Comparison of ENCODE assay signal across 12 cellular contexts in the genomic region with DNA sequence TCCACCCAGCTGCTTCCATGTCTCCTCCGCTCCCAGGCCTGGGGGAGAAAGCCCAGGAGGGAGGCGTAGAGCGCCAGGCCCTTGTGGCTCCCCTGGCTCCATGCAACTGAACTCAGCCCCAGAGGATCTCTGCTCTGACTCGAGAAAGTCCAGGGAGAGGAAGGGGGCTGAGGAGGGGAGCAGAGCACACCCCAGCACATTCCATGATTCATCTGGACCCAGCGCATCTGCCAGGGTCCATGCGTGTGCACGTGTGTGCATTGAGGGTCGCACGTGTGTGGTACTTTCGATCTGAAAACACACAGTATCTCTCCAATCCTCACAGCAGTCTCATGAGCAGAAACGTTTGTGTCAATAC.
A peak's percentile ranks its signal among the peaks of the same experiment; 100 is the strongest.
DNase-seq lines count a peak whose midpoint lies in the region; ATAC-seq and TF ChIP-seq lines count a peak whose summit lies in the region.
"Had no signal": no experiment of that assay in that cellular context is flagged by ENCODE, and none has a peak within 500 bp of the region (broad histone marks: within the 10 kb centered on the region; RNA-seq: fewer than 3 reads in every experiment).

No MANE protein-coding gene starts in this region.

- peaks cover 11% of the 10 kb centered on the region for H3K9me3 Mint-ChIP-seq in activated naive CD8-positive, alpha-beta T cell treated with anti-CD3 and anti-CD28 coated beads for 36 hours

- H3K36me3 ChIP-seq in Peyer's patch: no peaks in the 10 kb centered on the region

- no peaks in the 10 kb centered on the region for H3K27me3 ChIP-seq in Peyer's patch

- H3K4me3 ChIP-seq in Peyer's patch (no peak overlapping the region), skin epidermis (no peak overlapping the region)

- H3K27me3 Mint-ChIP-seq in activated naive CD8-positive, alpha-beta T cell treated with anti-CD3 and anti-CD28 coated beads for 36 hours: peaks cover 7% of the 10 kb centered on the region
- H3K27me3 Mint-ChIP-seq: CD4-positive, alpha-beta memory T cell had no signal

- no peaks in the 10 kb centered on the region for H3K36me3 Mint-ChIP-seq in activated naive CD8-positive, alpha-beta T cell treated with anti-CD3 and anti-CD28 coated beads for 36 hours

- no peak for TF ChIP-seq CTCF in Peyer's patch (IDR thresholded peaks at IDR 0.05)

- H3K9me3 ChIP-seq in Peyer's patch: peaks cover 0 to 3% (median 0%) of the 10 kb centered on the region in 4 donors

- peaks cover 22% of the 10 kb centered on the region for H3K4me1 Mint-ChIP-seq in activated naive CD8-positive, alpha-beta T cell treated with anti-CD3 and anti-CD28 coated beads for 36 hours

- peaks cover 0 to 22% (median 10%) of the 10 kb centered on the region in 4 donors for H3K4me1 ChIP-seq in Peyer's patch

- TF ChIP-seq POLR2A in Peyer's patch (IDR thresholded peaks at IDR 0.05) (no peak), GM18505 (IDR thresholded peaks at IDR 0.05; ENCODE audit: borderline replicate concordance, extremely low read depth, insufficient read depth, insufficient read length) (no peak)

- H3K4me3 Mint-ChIP-seq in activated naive CD8-positive, alpha-beta T cell treated with anti-CD3 and anti-CD28 coated beads for 36 hours: no peak overlapping the region
- H3K4me3 Mint-ChIP-seq: activated naive CD8-positive, alpha-beta T cell treated with anti-CD3 and anti-CD28 coated beads, Interleukin-2, amount 50 U/mL, for 24 hours; endodermal cell had no signal

- peak in 1 of 3 donors; percentile 31 for DNase-seq in Peyer's patch
- no peak for DNase-seq in left lobe of liver (ENCODE audit: low spot score)
- no peak for DNase-seq in RPMI8226
- DNase-seq in activated naive CD8-positive, alpha-beta T cell treated with anti-CD3 and anti-CD28 coated beads for 36 hours: no peak
- DNase-seq: activated naive CD8-positive, alpha-beta T cell treated with anti-CD3 and anti-CD28 coated beads, Interleukin-2, amount 50 U/mL, for 24 hours; CD4-positive, alpha-beta memory T cell; endodermal cell; NCI-H2171 had no signal

- ATAC-seq in GM18868 (IDR thresholded peaks at IDR 0.05; ENCODE audit: unreplicated experiment) (peak; percentile 32), left lobe of liver (peak; percentile 10), GM21825 (IDR thresholded peaks at IDR 0.05; ENCODE audit: unreplicated experiment) (no peak), GM18505 (IDR thresholded peaks at IDR 0.05; ENCODE audit: unreplicated experiment) (no peak)

- H3K27ac ChIP-seq in Peyer's patch (peak overlapping the region in 3 of 4 donors; percentile 35 to 66 (median 56)), skin epidermis (peak overlapping the region in 20 of 21 experiments; percentile 4 to 82 (median 61))

- no peak overlapping the region for H3K27ac Mint-ChIP-seq in activated naive CD8-positive, alpha-beta T cell treated with anti-CD3 and anti-CD28 coated beads for 36 hours
- H3K27ac Mint-ChIP-seq: endodermal cell had no signal

Comparison
In these comparisons a context has a peak if more than half of its experiments do, and no peak if none do; other contexts are left out.
1. ATAC-seq: peak in GM18868 (single experiment) and left lobe of liver (single experiment); none in GM21825 (single experiment) and GM18505 (single experiment).